ENCODE assay signal across 1 cellular context in genomic region chr4:168879178-168879577, GRCh38.
TF ChIP-seq lines count a peak whose summit lies in the region.

No MANE protein-coding gene starts in this region.

TF ChIP-seq in WTC11, 78 proteins besides CTCF, POLR2A, EP300 and RAD21 (continued from another document):
- TF ChIP-seq ZNF425 (CRISPR knock-in tag; conservative IDR thresholded peaks at IDR 0.05) (no peak), SOX15 (CRISPR knock-in tag; IDR thresholded peaks at IDR 0.05) (no peak), ATF3 (CRISPR knock-in tag; conservative IDR thresholded peaks at IDR 0.05) (no peak), KAT7 (CRISPR knock-in tag; IDR thresholded peaks at IDR 0.05; ENCODE audit: borderline replicate concordance) (no peak), USF1 (CRISPR knock-in tag; IDR thresholded peaks at IDR 0.05) (no peak), FOXK1 (CRISPR knock-in tag; IDR thresholded peaks at IDR 0.05) (no peak), NR1H2 (CRISPR knock-in tag; IDR thresholded peaks at IDR 0.05) (no peak)
- TF ChIP-seq, protein P1, sequence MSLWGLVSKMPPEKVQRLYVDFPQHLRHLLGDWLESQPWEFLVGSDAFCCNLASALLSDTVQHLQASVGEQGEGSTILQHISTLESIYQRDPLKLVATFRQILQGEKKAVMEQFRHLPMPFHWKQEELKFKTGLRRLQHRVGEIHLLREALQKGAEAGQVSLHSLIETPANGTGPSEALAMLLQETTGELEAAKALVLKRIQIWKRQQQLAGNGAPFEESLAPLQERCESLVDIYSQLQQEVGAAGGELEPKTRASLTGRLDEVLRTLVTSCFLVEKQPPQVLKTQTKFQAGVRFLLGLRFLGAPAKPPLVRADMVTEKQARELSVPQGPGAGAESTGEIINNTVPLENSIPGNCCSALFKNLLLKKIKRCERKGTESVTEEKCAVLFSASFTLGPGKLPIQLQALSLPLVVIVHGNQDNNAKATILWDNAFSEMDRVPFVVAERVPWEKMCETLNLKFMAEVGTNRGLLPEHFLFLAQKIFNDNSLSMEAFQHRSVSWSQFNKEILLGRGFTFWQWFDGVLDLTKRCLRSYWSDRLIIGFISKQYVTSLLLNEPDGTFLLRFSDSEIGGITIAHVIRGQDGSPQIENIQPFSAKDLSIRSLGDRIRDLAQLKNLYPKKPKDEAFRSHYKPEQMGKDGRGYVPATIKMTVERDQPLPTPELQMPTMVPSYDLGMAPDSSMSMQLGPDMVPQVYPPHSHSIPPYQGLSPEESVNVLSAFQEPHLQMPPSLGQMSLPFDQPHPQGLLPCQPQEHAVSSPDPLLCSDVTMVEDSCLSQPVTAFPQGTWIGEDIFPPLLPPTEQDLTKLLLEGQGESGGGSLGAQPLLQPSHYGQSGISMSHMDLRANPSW (CRISPR knock-in tag; conservative IDR thresholded peaks at IDR 0.05; ENCODE audit: low read depth) = no peak
